In the genomic region with DNA sequence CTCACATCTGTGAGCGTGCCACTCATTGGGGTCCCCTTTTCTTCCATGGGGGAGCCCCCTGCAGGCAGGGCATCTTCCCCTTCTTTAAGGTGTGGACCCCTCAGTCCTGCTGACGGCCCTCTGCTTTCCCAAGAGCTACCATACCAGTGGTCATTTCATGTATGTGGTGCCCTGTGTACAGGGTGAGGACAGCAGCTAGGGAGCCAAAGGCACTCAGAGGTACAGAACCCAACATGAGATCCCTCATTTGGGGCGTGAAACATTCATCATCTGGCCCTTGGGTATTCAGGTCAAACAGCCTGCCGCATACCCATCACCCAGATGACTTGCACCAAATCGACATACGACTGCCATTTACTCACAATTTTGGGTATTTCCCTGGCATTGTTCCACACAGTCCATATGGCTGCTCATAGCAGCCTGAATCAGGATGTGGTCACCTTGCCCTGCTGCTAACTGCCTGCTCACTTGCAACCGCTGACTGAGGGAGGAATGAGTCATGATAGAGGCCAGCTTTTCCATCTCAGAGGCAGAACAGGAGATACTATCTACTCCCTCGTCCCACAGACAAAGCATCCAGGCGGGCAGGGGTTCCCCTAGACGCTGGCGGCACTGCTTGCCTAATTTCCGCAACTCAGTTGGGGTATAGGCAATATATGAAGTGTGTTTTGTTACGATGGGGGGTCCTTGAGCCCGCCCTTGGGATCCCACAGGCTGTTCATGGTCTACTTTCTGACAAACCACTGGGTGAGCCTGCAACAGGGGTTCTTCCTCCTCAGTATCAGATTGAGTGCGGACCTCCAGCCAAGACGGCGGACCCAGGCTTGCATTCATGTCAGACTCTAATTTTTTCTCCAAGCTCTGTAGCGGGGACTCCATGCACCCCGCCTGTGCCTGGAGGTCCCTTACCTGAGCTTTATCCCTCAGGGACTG, we compare ENCODE assay signal across 8 cellular contexts.
DNase-seq lines count a peak whose midpoint lies in the region; ATAC-seq, FAIRE-seq and TF ChIP-seq lines count a peak whose summit lies in the region.

No MANE protein-coding gene starts in this region.

- H3K27ac ChIP-seq in RWPE1, result no peak overlapping the region

- H3K4me1 Mint-ChIP-seq in glutamatergic neuron (ENCODE audit: low read depth, unreplicated experiment), result no peaks in the 10 kb centered on the region

- H3K27me3 Mint-ChIP-seq in glutamatergic neuron (ENCODE audit: unreplicated experiment), result no peaks in the 10 kb centered on the region

- H3K27ac Mint-ChIP-seq in glutamatergic neuron (ENCODE audit: unreplicated experiment), result no peak overlapping the region

- H3K9me3 Mint-ChIP-seq in glutamatergic neuron (ENCODE audit: unreplicated experiment), result peaks cover 2% of the 10 kb centered on the region

- TF ChIP-seq CTCF in RWPE1 (conservative IDR thresholded peaks at IDR 0.05; ENCODE audit: low read depth) (no peak), glutamatergic neuron (IDR thresholded peaks at IDR 0.05; ENCODE audit: partially characterized antibody, unreplicated experiment) (no peak)

- POLR2A ChIA-PET in RWPE1 (lab: Yijun Ruan, JAX; ENCODE audit: low non-redundant PET), result no interaction called here

- CTCF ChIA-PET in RWPE1 (lab: Yijun Ruan, JAX), result no interaction called here

- H3K4me3 Mint-ChIP-seq in glutamatergic neuron (ENCODE audit: unreplicated experiment), result no peak overlapping the region

- DNase-seq in stimulated activated CD4-positive, alpha-beta T cell treated with anti-CD3 and anti-CD28 coated beads, Interleukin-12 subunit alpha, Interleukin-12 subunit beta, amount 100 ng/mL, for 48 hours (ENCODE audit: low read depth in 2 of 3, low spot score in 1 of 3), result peak; percentile 5 to 13 (median 9)
- no peak for DNase-seq in stimulated activated CD4-positive, alpha-beta T cell treated with anti-CD3 and anti-CD28 coated beads, Interleukin-4, amount 100 ng/mL, for 1 hour
- DNase-seq in RWPE1 (ENCODE audit: low spot score) (peak; percentile 83), glomerular visceral epithelial cell (ENCODE audit: extremely low spot score) (peak; percentile 97), GM12891 (ENCODE audit: insufficient read length, low spot score) (no peak), glutamatergic neuron (no peak), DMS153 (lab: John Stamatoyannopoulos, UW) (no peak)

- peak; percentile 83 for ATAC-seq in HG03045 (IDR thresholded peaks at IDR 0.05; ENCODE audit: unreplicated experiment)

- no peak for FAIRE-seq in GM12891 (lab: Jason Lieb, UNC)

- no peak for TF ChIP-seq POLR2A in GM12891 (IDR thresholded peaks at IDR 0.05; ENCODE audit: low read depth, low read length)

- H3K36me3 Mint-ChIP-seq in glutamatergic neuron (ENCODE audit: unreplicated experiment), result no peaks in the 10 kb centered on the region

TF ChIP-seq in GM12891, 5 proteins besides CTCF, POLR2A, EP300 and RAD21:
- no peak for TF ChIP-seq POU2F2 (IDR thresholded peaks at IDR 0.05; ENCODE audit: low read depth, low read length)
- no peak for TF ChIP-seq TAF1 (IDR thresholded peaks at IDR 0.05; ENCODE audit: low read depth, low read length)
- TF ChIP-seq POLR2AphosphoS5 (IDR thresholded peaks at IDR 0.05; ENCODE audit: low read depth, low read length), result no peak
- no peak for TF ChIP-seq SPI1 (IDR thresholded peaks at IDR 0.05; ENCODE audit: low read depth, low read length)
- no peak for TF ChIP-seq PAX5 (IDR thresholded peaks at IDR 0.05; ENCODE audit: insufficient read depth, low read length, severe bottlenecking)

Comparison
In these comparisons a context has a peak if more than half of its experiments do, and no peak if none do; other contexts are left out.
1. DNase-seq: peak in stimulated activated CD4-positive, alpha-beta T cell treated with anti-CD3 and anti-CD28 coated beads, Interleukin-12 subunit alpha, Interleukin-12 subunit beta, amount 100 ng/mL, for 48 hours (3 of 3), RWPE1 (single experiment) and glomerular visceral epithelial cell (single experiment); none in stimulated activated CD4-positive, alpha-beta T cell treated with anti-CD3 and anti-CD28 coated beads, Interleukin-4, amount 100 ng/mL, for 1 hour (single experiment), GM12891 (single experiment), glutamatergic neuron (single experiment) and DMS153 (single experiment).